In genomic region chr1:235972316-235973090, GRCh38 we compare ENCODE assay signal across 8 cellular contexts.
DNase-seq lines count a peak whose midpoint lies in the region; ATAC-seq and TF ChIP-seq lines count a peak whose summit lies in the region.

No MANE protein-coding gene starts in this region.

- peaks cover 15% of the 10 kb centered on the region for H3K4me1 Mint-ChIP-seq in T-helper 17 cell

- TF ChIP-seq CTCF in fibroblast of mammary gland (conservative IDR thresholded peaks at IDR 0.05; ENCODE audit: control insufficient read depth, insufficient read depth, low read depth, low read length): no peak

- H3K27me3 Mint-ChIP-seq in T-helper 17 cell: peaks cover 18% of the 10 kb centered on the region

- H3K27me3 ChIP-seq in ACC112 (ENCODE audit: insufficient read depth, low read length) (no peaks in the 10 kb centered on the region), neuron (ENCODE audit: insufficient read depth, low read length) (no peaks in the 10 kb centered on the region)

- H3K27ac ChIP-seq in ACC112 (ENCODE audit: low read depth, low read length): peak overlapping the region; percentile 93

- peak overlapping the region; percentile 69 for H3K4me3 ChIP-seq in ACC112 (ENCODE audit: low read depth, low read length)
- H3K4me3 ChIP-seq in fibroblast of mammary gland (ENCODE audit: control insufficient read depth, low read depth, low read length): peak overlapping the region; percentile 1
- H3K4me3 ChIP-seq in neuron (ENCODE audit: low read length): peak overlapping the region; percentile 38

- H3K79me2 ChIP-seq in ACC112 (ENCODE audit: control insufficient read depth, insufficient read depth, low read length, unreplicated experiment): no peaks in the 10 kb centered on the region

- H3K36me3 Mint-ChIP-seq in T-helper 17 cell (ENCODE audit: low read depth): no peaks in the 10 kb centered on the region

- H2AFZ ChIP-seq in ACC112 (ENCODE audit: low read length, unreplicated experiment) (peak overlapping the region; percentile 75), neuron (ENCODE audit: low read depth, low read length) (peak overlapping the region; percentile 92)

- H3K4me1 ChIP-seq in ACC112 (ENCODE audit: control insufficient read depth, insufficient read depth, low read length, unreplicated experiment) (peaks cover 21% of the 10 kb centered on the region), neuron (ENCODE audit: insufficient read depth, low read length) (peaks cover 9% of the 10 kb centered on the region)

- no peak for DNase-seq in T-helper 17 cell
- DNase-seq in fibroblast of mammary gland (ENCODE audit: low read depth): peak; percentile 91
- DNase-seq in NCI-H526 (lab: John Stamatoyannopoulos, UW): no peak
- DNase-seq in NCI-H345 (lab: John Stamatoyannopoulos, UW): no peak

- no peaks in the 10 kb centered on the region for H3K9me3 ChIP-seq in T-helper 17 cell (ENCODE audit: control insufficient read depth, low read length, poor library complexity, severe bottlenecking)
- H3K9me3 ChIP-seq in neuron (ENCODE audit: low read length): no peaks in the 10 kb centered on the region

- ATAC-seq in GM18868 (IDR thresholded peaks at IDR 0.05; ENCODE audit: unreplicated experiment): peak; percentile 46
- peak; percentile 24 for ATAC-seq in HG03097 (IDR thresholded peaks at IDR 0.05; ENCODE audit: low FRiP score, unreplicated experiment)
- ATAC-seq in T-helper 17 cell: no peak

- peak overlapping the region; percentile 92 for H3K27ac Mint-ChIP-seq in T-helper 17 cell

- H3K36me3 ChIP-seq in ACC112 (ENCODE audit: insufficient read depth, low read length): peaks cover 16% of the 10 kb centered on the region
- no peaks in the 10 kb centered on the region for H3K36me3 ChIP-seq in neuron (ENCODE audit: insufficient read depth, low read length)

- peak overlapping the region; percentile 66 for H3K4me3 Mint-ChIP-seq in T-helper 17 cell

Comparison
In these comparisons a context has a peak if more than half of its experiments do, and no peak if none do; other contexts are left out.
1. H3K4me3 ChIP-seq: peak in every context shown above with its lines; median percentile 69 in ACC112; 38 in neuron; 1 in fibroblast of mammary gland.